ENCODE assay signal across 9 cellular contexts in genomic region chr12:108641446-108642268, GRCh38. TPM values are rescaled to one million over a fixed set of nuclear protein-coding genes. Genes with fewer than 3 reads are reported as not detected.
DNase-seq lines count a peak whose midpoint lies in the region; ATAC-seq and TF ChIP-seq lines count a peak whose summit lies in the region.
"Had no signal": no experiment of that assay in that cellular context is flagged by ENCODE, and none has a peak within 500 bp of the region (broad histone marks: within the 10 kb centered on the region; RNA-seq: fewer than 3 reads in every experiment).

No MANE protein-coding gene starts in this region.

- TF ChIP-seq CTCF in coronary artery (IDR thresholded peaks at IDR 0.05): no peak
- no peak for TF ChIP-seq CTCF in neutrophil (IDR thresholded peaks at IDR 0.05)
- no peak for TF ChIP-seq CTCF in prostate gland (IDR thresholded peaks at IDR 0.05)
- TF ChIP-seq CTCF in GM20000 (IDR thresholded peaks at IDR 0.05; ENCODE audit: extremely low read depth, missing control alignments): no peak

- peak overlapping the region; percentile 9 to 35 for H3K27ac ChIP-seq in coronary artery
- H3K27ac ChIP-seq in neutrophil: peak overlapping the region; percentile 64
- no peak overlapping the region for H3K27ac ChIP-seq in prostate gland

- H3K36me3 ChIP-seq in neutrophil: peaks cover 17% of the 10 kb centered on the region
- no peaks in the 10 kb centered on the region for H3K36me3 ChIP-seq in prostate gland

- 59% methylated on average over 9 of the region's 9 CpGs for WGBS in prostate gland

- H3K27me3 ChIP-seq in neutrophil (no peaks in the 10 kb centered on the region), prostate gland (replicated peaks; ENCODE audit: insufficient read depth) (no peaks in the 10 kb centered on the region)

- peak; percentile 74 for DNase-seq in CD1c-positive myeloid dendritic cell (ENCODE audit: extremely low spot score)
- peak; percentile 26 for DNase-seq in M059J (ENCODE audit: low read depth)
- DNase-seq in coronary artery (ENCODE audit: low spot score): peak; percentile 72
- DNase-seq in activated naive CD4-positive, alpha-beta T cell treated with Interleukin-2 at 50 U/mL for 16 hours: no peak
- DNase-seq in prostate gland (ENCODE audit: low spot score): no peak
- no peak for DNase-seq in GM20000 (ENCODE audit: low spot score)

- intact Hi-C loops in prostate gland (cut with DNase I): loop anchor here (10.0 kb wide), 1 partner anchor 453 kb away; the partner anchor contains the start of genes ALKBH2 and UNG

- H3K9me3 ChIP-seq in neutrophil (no peaks in the 10 kb centered on the region), prostate gland (no peaks in the 10 kb centered on the region)

- no peak for TF ChIP-seq POLR2A in prostate gland (IDR thresholded peaks at IDR 0.05)

- ATAC-seq in GM18873 (IDR thresholded peaks at IDR 0.05; ENCODE audit: low FRiP score, unreplicated experiment): no peak

- H3K4me3 ChIP-seq in coronary artery (no peak overlapping the region), neutrophil (ENCODE audit: low read depth in 1 of 2, low read length in 1 of 2) (no peak overlapping the region), prostate gland (no peak overlapping the region)

- H3K4me1 ChIP-seq in neutrophil (ENCODE audit: control insufficient read depth in 1 of 2, insufficient read depth in 1 of 2, low read depth in 1 of 2, low read length in 1 of 2): peaks cover 26 to 34% of the 10 kb centered on the region in 2 experiments
- no peaks in the 10 kb centered on the region for H3K4me1 ChIP-seq in prostate gland (replicated peaks)

RNA-seq across cellular contexts. Expression of gene SELPLG, which starts 8.0 kb away (rescaled TPM):
- total RNA-seq in M059J (2014; rRNA removed; shearing (Covaris generic)): 0.42 and 0.79 TPM in 2 replicates
- 1 to 10 TPM; 2.6 to 5.3 TPM for total RNA-seq in prostate gland
- total RNA-seq: progenitor cell of endocrine pancreas had no signal

RNA-seq across cellular contexts. Expression of gene TMEM119, which starts 43.8 kb away (rescaled TPM):
- 0.05 TPM in 1 of 2 replicates, not detected in the other for total RNA-seq in M059J (2014; rRNA removed; shearing (Covaris generic))
- 10 to 100 TPM in 1 of 2 donors, 1 to 10 TPM in 1; 1.7 to 19.1 TPM for total RNA-seq in prostate gland
- total RNA-seq: progenitor cell of endocrine pancreas had no signal

Comparison
In these comparisons a context has a peak if more than half of its experiments do, and no peak if none do; other contexts are left out.
1. DNase-seq: peak in CD1c-positive myeloid dendritic cell (single experiment), M059J (single experiment) and coronary artery (single experiment); none in activated naive CD4-positive, alpha-beta T cell treated with Interleukin-2 at 50 U/mL for 16 hours (single experiment), prostate gland (single experiment) and GM20000 (single experiment).
2. H3K27ac ChIP-seq: peak in coronary artery (2 of 2) and neutrophil (single experiment); none in prostate gland (0 of 2).